ENCODE assay signal across 9 cellular contexts in the genomic region with DNA sequence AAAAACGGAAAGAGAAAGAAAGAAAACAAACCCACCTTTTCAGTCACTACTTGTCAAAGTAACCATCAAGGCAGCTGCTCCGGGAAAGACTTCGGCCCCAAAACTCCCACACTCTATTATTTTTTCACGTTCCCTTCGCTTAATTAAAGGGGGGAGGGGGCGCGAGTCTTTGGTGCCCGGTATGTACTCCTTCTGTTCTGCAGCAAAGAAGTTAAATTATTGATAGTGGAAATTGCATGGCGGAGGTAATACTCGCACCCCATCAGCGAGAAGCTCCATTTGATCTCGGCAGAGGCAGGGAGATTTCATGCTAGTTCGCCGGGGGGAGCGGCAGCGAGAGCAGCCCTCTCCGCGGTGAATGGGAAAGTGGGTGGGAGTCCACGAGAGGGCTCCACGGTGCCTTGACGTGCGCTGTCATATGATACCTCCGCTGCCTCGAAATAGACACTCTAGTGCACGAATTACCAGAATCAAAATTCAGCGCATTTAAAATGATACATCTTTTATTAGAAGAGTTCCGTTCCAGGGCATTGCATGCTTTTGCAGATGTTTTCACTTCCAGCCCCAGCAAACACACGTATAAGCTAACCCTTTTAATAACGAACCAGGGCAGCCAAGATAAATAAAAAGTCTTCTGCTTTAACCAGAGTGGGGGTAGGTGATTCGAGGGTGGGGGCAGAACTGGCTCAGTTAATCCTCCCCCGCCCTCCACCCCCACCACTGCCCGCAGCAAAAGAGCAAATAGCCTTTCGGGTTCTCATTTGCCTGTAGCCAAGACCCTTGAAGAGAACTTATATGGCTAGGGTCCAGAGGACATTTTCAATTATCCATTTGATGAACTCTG. TPM values are rescaled to one million over a fixed set of nuclear protein-coding genes. Genes with fewer than 3 reads are reported as not detected.
DNase-seq lines count a peak whose midpoint lies in the region; ATAC-seq, FAIRE-seq and TF ChIP-seq lines count a peak whose summit lies in the region.
"Had no signal": no experiment of that assay in that cellular context is flagged by ENCODE, and none has a peak within 500 bp of the region (broad histone marks: within the 10 kb centered on the region; RNA-seq: fewer than 3 reads in every experiment).

No MANE protein-coding gene starts in this region.

- TF ChIP-seq CTCF in H1 (IDR thresholded peaks at IDR 0.05; ENCODE audit: control extremely low read depth in 1 of 3, insufficient read depth in 1 of 3, low read depth in 1 of 3, low read length in 3 of 3): peak in 1 of 3 experiments; percentile 4; a peak in 1 of 4 replicates

- no peak overlapping the region for H2BK20ac ChIP-seq in H1 (ENCODE audit: low read length)

- H3K36me3 ChIP-seq in H1 (ENCODE audit: control insufficient read depth in 2 of 4, insufficient read depth in 4 of 4, low read length in 3 of 4) (no peaks in the 10 kb centered on the region), muscle layer of duodenum (ENCODE audit: control insufficient read depth in 1 of 2, insufficient read depth in 2 of 2, low read length in 2 of 2) (no peaks in the 10 kb centered on the region)

- peak overlapping the region; percentile 85 to 91 for H3K4me2 ChIP-seq in H1 (ENCODE audit: insufficient read depth in 1 of 2, low read depth in 2 of 2, low read length in 2 of 2)

- WGBS in H1 (ENCODE audit: extremely low coverage in 1 of 2, insufficient coverage in 1 of 2, insufficient read length in 1 of 2, insufficient replicate concordance in 2 of 2, low coverage in 1 of 2, low lambda C conversion rate in 2 of 2, missing lambda C conversion rate in 1 of 2), 2 experiments: 2% methylated on average over 33 of the region's 33 CpGs; no CpG with 5 or more reads in 1 of the 2 experiments

- no peaks in the 10 kb centered on the region for H3K79me1 ChIP-seq in H1 (ENCODE audit: low read depth, low read length)

- H3K18ac ChIP-seq in H1 (ENCODE audit: extremely low read depth, low read length): no peak overlapping the region

- H3K4me1 ChIP-seq in H1 (replicated peaks in 1 of 4; ENCODE audit: control insufficient read depth in 3 of 4, insufficient read depth in 4 of 4, low read length in 3 of 4) (peaks cover 1 to 11% (median 3%) of the 10 kb centered on the region in 4 experiments; a peak in 4 of 7 replicates), muscle layer of duodenum (ENCODE audit: control insufficient read depth in 1 of 2, insufficient read depth in 2 of 2, low read length in 2 of 2) (peaks cover 0 to 35% of the 10 kb centered on the region in 2 donors)

- no peak for TF ChIP-seq EP300 in H1 (IDR thresholded peaks at IDR 0.05; ENCODE audit: borderline replicate concordance in 1 of 2, low read depth in 2 of 2, low read length in 2 of 2)

- peak; percentile 44 for DNase-seq in DMS 273 (lab: John Stamatoyannopoulos, UW; ENCODE audit: unreplicated experiment)
- DNase-seq in DMS 273 treated with DMSO at 0.1 percent for 48 hours (lab: John Stamatoyannopoulos, UW): no peak
- peak; percentile 80 for DNase-seq in HCEC 1CT
- DNase-seq in RPMI8226: peak; percentile 2
- no peak for DNase-seq in H1 (ENCODE audit: low read depth in 1 of 2, low spot score in 2 of 2)
- DNase-seq in T-helper 9 cell: no peak

- H3K9ac ChIP-seq in H1 (replicated peaks in 1 of 4; ENCODE audit: extremely low read depth in 1 of 4, low read depth in 3 of 4, low read length in 3 of 4): no peak overlapping the region

- peaks cover 0 to 12% of the 10 kb centered on the region in 2 experiments; a peak in 2 of 4 replicates for H3K79me2 ChIP-seq in H1 (ENCODE audit: control insufficient read depth in 1 of 2, insufficient read depth in 2 of 2, low read length in 2 of 2)

- H2BK120ac ChIP-seq in H1 (replicated peaks; ENCODE audit: low read depth, low read length): no peak overlapping the region

- no peak overlapping the region for H3K14ac ChIP-seq in H1 (ENCODE audit: insufficient read length)

- H4K5ac ChIP-seq in H1 (ENCODE audit: insufficient read length, low read depth, low read length): no peak overlapping the region

- TF ChIP-seq RAD21 in H1 (IDR thresholded peaks at IDR 0.05 in 1 of 2, conservative IDR thresholded peaks at IDR 0.05 in 1 of 2; ENCODE audit: low read depth in 2 of 2, low read length in 2 of 2): no peak

- POLR2A ChIA-PET in H1 (lab: Charles Lee; ENCODE audit: partially characterized antibody): interaction anchor here (0.6 to 9.1 kb wide), 7 partner anchors 14 to 372 kb away, joined by 3 to 191 read pairs (median 17); no protein-coding TSS in a partner anchor

- H3K23ac ChIP-seq in H1 (ENCODE audit: insufficient read length): no peak overlapping the region

- H3K27me3 ChIP-seq in H1 (replicated peaks in 1 of 4; ENCODE audit: control insufficient read depth in 3 of 4, extremely low read depth in 1 of 4, insufficient read depth in 3 of 4, low read length in 3 of 4) (peaks cover 8 to 28% (median 20%) of the 10 kb centered on the region in 4 experiments), muscle layer of duodenum (ENCODE audit: low read depth, low read length) (peaks cover 49% of the 10 kb centered on the region)

- peak overlapping the region; percentile 6; the same call in 1 of the 2 replicates for H2BK15ac ChIP-seq in H1 (ENCODE audit: low read length)

- no peak overlapping the region for H4K8ac ChIP-seq in H1 (ENCODE audit: extremely low read depth, insufficient read depth, low read length)

- no peak overlapping the region for H2BK5ac ChIP-seq in H1 (ENCODE audit: low read depth, low read length)

- H4K91ac ChIP-seq in H1 (replicated peaks; ENCODE audit: insufficient read length, low read length): no peak overlapping the region

- H3K27ac ChIP-seq in H1 (ENCODE audit: low read depth, low read length) (no peak overlapping the region), muscle layer of duodenum (ENCODE audit: low read length) (no peak overlapping the region)

- 0 out of 2 replicates have a peak overlapping the region, but pooled peaks have one; percentile 5 for H2BK12ac ChIP-seq in H1 (ENCODE audit: low read depth, low read length)

- FAIRE-seq in H1 (lab: Jason Lieb, UNC): no peak
- FAIRE-seq: A204.1 had no signal

- H2AK5ac ChIP-seq in H1 (ENCODE audit: low read depth, low read length): no peak overlapping the region

- no peak overlapping the region; the same call in 1 of the 2 replicates for H2AFZ ChIP-seq in H1 (ENCODE audit: low read length)

- no peak for ATAC-seq in HG03342 (IDR thresholded peaks at IDR 0.05; ENCODE audit: unreplicated experiment)

- H4K20me1 ChIP-seq in H1 (replicated peaks in 1 of 2; ENCODE audit: control insufficient read depth in 1 of 2, insufficient read depth in 2 of 2, low read length in 2 of 2): no peaks in the 10 kb centered on the region

- peak overlapping the region; percentile 61 to 95 (median 78); a peak in 7 of 8 replicates for H3K4me3 ChIP-seq in H1 (ENCODE audit: extremely low read depth in 1 of 4, insufficient read depth in 2 of 4, low read depth in 3 of 4, low read length in 4 of 4)
- peak overlapping the region; percentile 62 to 67 for H3K4me3 ChIP-seq in muscle layer of duodenum (ENCODE audit: low read depth in 1 of 2, low read length in 2 of 2)

- peaks cover 22% of the 10 kb centered on the region for H3K23me2 ChIP-seq in H1 (ENCODE audit: low read depth, low read length)

- CTCF ChIA-PET in H1 (lab: Charles Lee; ENCODE audit: partially characterized antibody): interaction anchor here (0.6 to 9.1 kb wide), 12 partner anchors 10 to 828 kb away, joined by 3 to 223 read pairs (median 3); no protein-coding TSS in a partner anchor

- H3K4ac ChIP-seq in H1 (replicated peaks; ENCODE audit: insufficient read length, low read depth, low read length): no peak overlapping the region

- TF ChIP-seq POLR2A in H1 (IDR thresholded peaks at IDR 0.05; ENCODE audit: control extremely low read depth in 1 of 2, low read depth in 2 of 2, low read length in 2 of 2): no peak

- no peak overlapping the region for H3K56ac ChIP-seq in H1 (replicated peaks; ENCODE audit: insufficient read length, low read depth, low read length)

- H3K9me3 ChIP-seq in H1 (ENCODE audit: insufficient read depth in 2 of 2, low read depth in 1 of 2, low read length in 1 of 2): no peaks in the 10 kb centered on the region
- no peaks in the 10 kb centered on the region for H3K9me3 ChIP-seq in muscle layer of duodenum (ENCODE audit: control insufficient read depth in 1 of 2, low read length in 2 of 2)

TF ChIP-seq in H1, 55 proteins besides CTCF, POLR2A, EP300 and RAD21:
- TF ChIP-seq ASH2L (IDR thresholded peaks at IDR 0.05; ENCODE audit: low read length) (peak; percentile 4), EGR1 (IDR thresholded peaks at IDR 0.05; ENCODE audit: borderline replicate concordance, low read depth, low read length) (no peak), SIN3A (conservative IDR thresholded peaks at IDR 0.05 in 1 of 2, IDR thresholded peaks at IDR 0.05 in 1 of 2; ENCODE audit: low read depth in 1 of 2, low read length in 2 of 2) (peak in 1 of 2 experiments; percentile 27; a peak in 1 of 4 replicates), RNF2 (IDR thresholded peaks at IDR 0.05; ENCODE audit: borderline replicate concordance, low read depth, low read length, missing control alignments, poor library complexity, severe bottlenecking) (peak; percentile 48), CBX5 (IDR thresholded peaks at IDR 0.05; ENCODE audit: low read depth, low read length) (no peak)

RNA-seq across cellular contexts. Expression of gene BDNF, which starts 1.2 kb away (rescaled TPM):
- total RNA-seq in H1 (2021; fragmentation: NEBNext Ultra II Directional; extraction: Animal tissue kit (Norgen Biotek cat#: 25700)): 5.4 and 6.0 TPM in 2 replicates
- 1.5 and 2.4 TPM in 2 replicates for polyA plus RNA-seq in H1 (2011; rRNA removed)
- 2.4 TPM for polyA plus RNA-seq in H1 (2011; cell fraction: cytosol; rRNA removed)
- 2.4 TPM for polyA plus RNA-seq in H1 (2011; cell fraction: nucleus; rRNA removed)
- polyA plus RNA-seq in H1 (2012, experiment 1 of 2): 3.5 to 5.7 TPM (median 4.2 TPM) in 4 replicates
- polyA plus RNA-seq in H1 (2012, experiment 2 of 2): 1.4 TPM
- polyA plus RNA-seq in H1 (2013, experiment 1 of 2): 4.3 TPM
- polyA plus RNA-seq in H1 (2013, experiment 2 of 2): 4.9 TPM
- polyA minus RNA-seq in H1 (2011; rRNA and poly(A)+ RNA removed): 4.7 and 5.4 TPM in 2 replicates
- 3.2 TPM for polyA minus RNA-seq in H1 (2011; cell fraction: cytosol; rRNA and poly(A)+ RNA removed)
- polyA minus RNA-seq in H1 (2011; cell fraction: nucleus; rRNA and poly(A)+ RNA removed): 7.3 TPM

Comparison
In these comparisons a context has a peak if more than half of its experiments do, and no peak if none do; other contexts are left out.
1. DNase-seq: peak in DMS 273 (single experiment), HCEC 1CT (single experiment) and RPMI8226 (single experiment); none in DMS 273 treated with DMSO at 0.1 percent for 48 hours (single experiment), H1 (0 of 2) and T-helper 9 cell (single experiment).